Comparison of ENCODE assay signal across 9 cellular contexts in the genomic region with DNA sequence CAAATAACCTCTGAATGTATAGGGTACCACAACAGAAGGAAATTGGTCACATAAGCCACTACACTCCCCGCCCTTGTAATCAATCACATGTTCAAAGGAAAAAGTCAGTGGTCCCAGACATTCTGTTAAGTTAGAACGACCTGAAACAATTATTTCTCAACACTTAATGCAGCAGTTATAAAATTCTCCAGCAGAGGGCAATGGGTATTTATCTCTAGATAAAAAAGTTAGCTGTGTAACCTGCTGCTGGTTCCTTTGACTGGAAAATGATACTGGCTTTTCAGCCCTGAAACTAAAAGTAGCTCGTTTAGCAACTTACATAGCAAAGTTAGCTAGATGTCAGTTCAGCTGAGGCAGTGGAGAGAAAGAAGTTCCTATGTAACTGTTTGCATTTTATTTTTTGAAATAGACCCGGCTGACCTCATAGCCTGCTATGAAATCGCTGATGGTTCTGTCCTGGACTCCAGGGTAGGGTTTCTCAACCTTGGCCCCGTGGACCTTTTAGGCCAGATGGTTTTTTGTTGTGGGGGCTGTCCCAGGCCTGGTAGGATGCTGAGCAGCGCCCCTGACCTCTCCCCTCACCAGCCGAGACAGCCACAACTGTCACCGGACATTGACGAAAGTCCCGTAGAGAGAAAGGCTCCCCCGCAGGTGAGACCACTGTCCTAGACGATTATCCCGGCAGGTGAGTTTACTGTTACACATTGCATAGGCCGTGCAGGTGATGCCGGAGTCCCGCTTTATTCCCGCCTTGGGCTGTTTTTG. TPM values are rescaled to one million over a fixed set of nuclear protein-coding genes. Genes with fewer than 3 reads are reported as not detected.
A peak's percentile ranks its signal among the peaks of the same experiment; 100 is the strongest.
DNase-seq lines count a peak whose midpoint lies in the region; ATAC-seq, FAIRE-seq and TF ChIP-seq lines count a peak whose summit lies in the region.
"Had no signal": no experiment of that assay in that cellular context is flagged by ENCODE, and none has a peak within 500 bp of the region (broad histone marks: within the 10 kb centered on the region; RNA-seq: fewer than 3 reads in every experiment).

No MANE protein-coding gene starts in this region.

- no peaks in the 10 kb centered on the region for H3K9me2 ChIP-seq in SK-N-SH

- intact Hi-C loops in pancreas (cut with DNase I): loop anchor here in 2 of 3 donors (5.0 to 10.0 kb wide), 2 partner anchors 202 to 204 kb away; no protein-coding TSS in a partner anchor

- TF ChIP-seq CTCF in C4-2B (conservative IDR thresholded peaks at IDR 0.05): peak; percentile 89
- peak; percentile 55 for TF ChIP-seq CTCF in GM13977 (IDR thresholded peaks at IDR 0.05; ENCODE audit: extremely low read depth, insufficient read depth, missing control alignments)
- TF ChIP-seq CTCF in SK-N-SH (IDR thresholded peaks at IDR 0.05): peak; percentile 78
- peak; percentile 46 to 71 (median 50) for TF ChIP-seq CTCF in pancreas (IDR thresholded peaks at IDR 0.05)

- H3K27ac ChIP-seq in C4-2B (no peak overlapping the region), SK-N-SH (ENCODE audit: low read depth in 2 of 2, low read length in 1 of 2) (no peak overlapping the region), pancreas (no peak overlapping the region)
- H3K27ac ChIP-seq: SK-N-MC had no signal

- POLR2A ChIA-PET in SK-N-SH (lab: Yijun Ruan, JAX): no interaction called here

- no peaks in the 10 kb centered on the region for H3K27me3 ChIP-seq in SK-N-SH (ENCODE audit: insufficient read depth)
- no peaks in the 10 kb centered on the region for H3K27me3 ChIP-seq in pancreas

- H4K20me1 ChIP-seq in SK-N-SH (ENCODE audit: insufficient read depth): no peaks in the 10 kb centered on the region

- H3K9ac ChIP-seq in SK-N-SH: no peak overlapping the region

- H3K4me3 ChIP-seq in SK-N-SH (ENCODE audit: low read depth in 2 of 2, low read length in 1 of 2) (no peak overlapping the region), pancreas (peak overlapping the region in 1 of 4 donors; percentile 1)
- H3K4me3 ChIP-seq: SK-N-MC had no signal

- ATAC-seq in pancreas (peak; percentile 75 to 94 (median 88)), HG03432 (IDR thresholded peaks at IDR 0.05; ENCODE audit: unreplicated experiment) (no peak)

- CTCF ChIA-PET in SK-N-SH (lab: Yijun Ruan, JAX): interaction anchor here (0.6 to 3.9 kb wide), 44 partner anchors 8 to 397 kb away, joined by 3 to 57 read pairs (median 4); no protein-coding TSS in a partner anchor

- H3K9me3 ChIP-seq in SK-N-SH: no peaks in the 10 kb centered on the region
- H3K9me3 ChIP-seq in pancreas: no peaks in the 10 kb centered on the region

- TF ChIP-seq RAD21 in SK-N-SH (IDR thresholded peaks at IDR 0.05; ENCODE audit: low read length): peak; percentile 73

- no peaks in the 10 kb centered on the region for H3F3A ChIP-seq in SK-N-SH (replicated peaks; ENCODE audit: insufficient read depth)

- H3K4me2 ChIP-seq in SK-N-SH: no peak overlapping the region

- FAIRE-seq in pancreas (lab: Jason Lieb, UNC): peak; percentile 60

- no peaks in the 10 kb centered on the region for H3K79me2 ChIP-seq in SK-N-SH (ENCODE audit: insufficient read depth)

- no peak for TF ChIP-seq EP300 in SK-N-SH (IDR thresholded peaks at IDR 0.05; ENCODE audit: borderline replicate concordance in 1 of 2, low read depth in 1 of 2, low read length in 1 of 2)

- H3K36me3 ChIP-seq in SK-N-SH (replicated peaks in 1 of 2; ENCODE audit: control insufficient read depth in 1 of 2, insufficient read depth in 2 of 2, low read length in 1 of 2): no peaks in the 10 kb centered on the region
- H3K36me3 ChIP-seq in pancreas: no peaks in the 10 kb centered on the region

- DNase-seq in GM13977 (ENCODE audit: low spot score) (peak; percentile 80), KG1 (lab: John Stamatoyannopoulos, UW) (peak; percentile 81), SK-N-SH (peak; percentile 61), fibroblast of gingiva (ENCODE audit: low read depth) (peak; percentile 33), pancreas (no peak), activated gamma-delta T cell (lab: John Stamatoyannopoulos, UW) (no peak)

- WGBS in SK-N-SH (ENCODE audit: low lambda C conversion rate): 60% methylated on average over 17 of the region's 18 CpGs
- WGBS in pancreas, 2 donors: 28 to 32% methylated on average over 18 of the region's 18 CpGs

- in situ Hi-C loops in GM13977 (cut with MboI; ENCODE audit: low pct_unique_long_range_greater_than_20kb, low sequenced_read_pairs, unreplicated experiment): no loop called here

- no peaks in the 10 kb centered on the region for H3K4me1 ChIP-seq in SK-N-SH (ENCODE audit: control insufficient read depth in 1 of 2, insufficient read depth in 2 of 2, low read depth in 1 of 2, low read length in 1 of 2)
- H3K4me1 ChIP-seq in pancreas: no peaks in the 10 kb centered on the region

- H2AFZ ChIP-seq in SK-N-SH (ENCODE audit: low read depth): no peak overlapping the region

TF ChIP-seq in SK-N-SH, 30 proteins besides CTCF, POLR2A, EP300 and RAD21:
- TF ChIP-seq SMC3 (IDR thresholded peaks at IDR 0.05; ENCODE audit: low read depth, low read length): peak; percentile 55
- TF ChIP-seq TEAD4 (IDR thresholded peaks at IDR 0.05; ENCODE audit: borderline replicate concordance, insufficient read depth): no peak
TF ChIP-seq in SK-N-SH: peak in this region for 1.

RNA-seq across cellular contexts. Expression of gene PROSER2, which starts 40.2 kb away (rescaled TPM):
- 0.86 and 0.95 TPM in 2 replicates for polyA plus RNA-seq in SK-N-SH (2012; rRNA removed)
- polyA plus RNA-seq in SK-N-SH (2012; cell fraction: cytosol; rRNA removed): 0.63 and 0.73 TPM in 2 replicates
- polyA plus RNA-seq in SK-N-SH (2012; cell fraction: nucleus; rRNA removed): 1.5 and 2.7 TPM in 2 replicates
- 10 to 100 TPM in 3 of 6 donors, 1 to 10 TPM in 3; 5.7 to 21.2 (median 11.1) TPM for total RNA-seq in pancreas
- 10 to 100 TPM in 1 of 2 donors, 1 to 10 TPM in 1; 8.1 to 12.4 TPM for polyA plus RNA-seq in pancreas

RNA-seq across cellular contexts. Expression of gene ECHDC3, which starts 40.8 kb away (rescaled TPM):
- polyA plus RNA-seq in SK-N-SH (2012; rRNA removed) (10.5 and 13.5 TPM in 2 replicates), pancreas (10 to 100 TPM in 1 of 2 donors, 1 to 10 TPM in 1; 9.7 to 18.8 TPM)
- 7.1 and 10.5 TPM in 2 replicates for polyA plus RNA-seq in SK-N-SH (2012; cell fraction: cytosol; rRNA removed)
- 11.2 and 12.0 TPM in 2 replicates for polyA plus RNA-seq in SK-N-SH (2012; cell fraction: nucleus; rRNA removed)
- total RNA-seq in pancreas: 10 to 100 TPM; 12.3 to 19.6 (median 16.6) TPM

Comparison
In these comparisons a context has a peak if more than half of its experiments do, and no peak if none do; other contexts are left out.
1. DNase-seq: peak in GM13977 (single experiment), KG1 (single experiment), SK-N-SH (single experiment) and fibroblast of gingiva (single experiment); none in pancreas (0 of 6) and activated gamma-delta T cell (single experiment).
2. Peak in every context shown above with its lines, with median percentiles within 50 percentile points of each other: CTCF ChIP-seq.